ENCODE assay signal across 10 cellular contexts in the genomic region with DNA sequence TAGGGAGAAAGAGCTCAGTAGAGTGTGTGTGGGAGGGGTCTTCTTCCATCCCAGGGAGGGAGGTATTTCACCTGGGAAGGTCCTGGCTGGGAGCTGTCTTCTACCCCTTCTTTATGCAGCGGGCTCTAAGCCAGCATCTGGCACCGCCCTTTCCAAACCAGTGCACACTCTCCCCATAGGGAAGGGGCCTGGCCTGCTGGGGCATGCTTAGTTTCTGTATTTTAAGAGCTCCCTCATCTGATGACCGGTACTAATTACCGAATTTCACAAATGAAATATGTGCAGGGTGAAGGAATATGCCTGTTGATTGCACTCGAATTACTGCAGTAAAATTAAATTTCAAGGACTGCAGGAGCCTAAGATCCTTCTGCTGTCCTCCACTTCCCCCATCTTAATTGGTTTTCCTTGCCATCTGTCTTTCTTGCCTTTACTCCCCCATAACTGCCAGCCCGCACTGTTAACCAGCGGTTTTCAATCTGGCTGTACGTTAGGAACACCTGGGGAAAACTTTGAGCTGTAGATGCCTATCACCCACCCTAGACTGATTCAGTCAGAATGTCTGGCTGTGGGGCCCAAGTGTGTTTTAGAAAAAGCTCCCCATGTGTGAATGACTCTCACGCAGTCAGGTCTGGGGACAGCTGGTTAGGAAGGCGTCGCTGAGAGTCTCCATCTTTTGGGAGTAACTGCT. TPM values are rescaled to one million over a fixed set of nuclear protein-coding genes. Genes with fewer than 3 reads are reported as not detected.
A peak's percentile ranks its signal among the peaks of the same experiment; 100 is the strongest.
DNase-seq lines count a peak whose midpoint lies in the region; ATAC-seq, FAIRE-seq and TF ChIP-seq lines count a peak whose summit lies in the region.
"Had no signal": no experiment of that assay in that cellular context is flagged by ENCODE, and none has a peak within 500 bp of the region (broad histone marks: within the 10 kb centered on the region; RNA-seq: fewer than 3 reads in every experiment).

No MANE protein-coding gene starts in this region.

- H2BK120ac ChIP-seq in H9 (ENCODE audit: low read depth, low read length, poor library complexity, severe bottlenecking): no peak overlapping the region
- H2BK120ac ChIP-seq in mesenchymal stem cell (ENCODE audit: low read depth, low read length): peak overlapping the region; percentile 2

- H4K5ac ChIP-seq in H9 (ENCODE audit: insufficient read length, low read depth, low read length): no peak overlapping the region

- H3K56ac ChIP-seq in H9 (ENCODE audit: insufficient read length, low read depth, low read length): no peak overlapping the region

- H3K4me2 ChIP-seq in H9 (ENCODE audit: insufficient read depth, insufficient read length, low read length): no peak overlapping the region
- H3K4me2 ChIP-seq in mesenchymal stem cell (ENCODE audit: low read length, poor library complexity, severe bottlenecking): no peak overlapping the region

- no peak overlapping the region for H3K4me3 Mint-ChIP-seq in H9
- H3K4me3 Mint-ChIP-seq in T-helper 17 cell: no peak overlapping the region

- no peaks in the 10 kb centered on the region for H3K27me3 ChIP-seq in BE2C
- H3K27me3 ChIP-seq in H9 (ENCODE audit: insufficient read depth, low read length): no peaks in the 10 kb centered on the region
- no peaks in the 10 kb centered on the region for H3K27me3 ChIP-seq in mesenchymal stem cell (ENCODE audit: control insufficient read depth in 1 of 2, insufficient read depth in 1 of 2, low read length in 2 of 2)

- no peak overlapping the region for H3K23ac ChIP-seq in H9 (ENCODE audit: insufficient read length, low read depth, low read length)
- no peak overlapping the region for H3K23ac ChIP-seq in mesenchymal stem cell (ENCODE audit: low read length in 2 of 2)

- no peaks in the 10 kb centered on the region for H3K23me2 ChIP-seq in H9 (ENCODE audit: insufficient read length, low read depth, low read length, poor library complexity, severe bottlenecking)

- H3K4me1 Mint-ChIP-seq in H9 (peaks cover 32 to 37% of the 10 kb centered on the region in 2 experiments), T-helper 17 cell (peaks cover 36% of the 10 kb centered on the region)

- H2BK12ac ChIP-seq in H9 (ENCODE audit: insufficient read length, low read depth, low read length) (no peak overlapping the region), mesenchymal stem cell (ENCODE audit: low read length in 2 of 2) (peak overlapping the region; percentile 34 to 70)

- H3K27me3 Mint-ChIP-seq in H9 (ENCODE audit: low read depth) (peaks cover 3% of the 10 kb centered on the region), T-helper 17 cell (no peaks in the 10 kb centered on the region)

- H2AFZ ChIP-seq in H9 (ENCODE audit: low read length) (no peak overlapping the region), mesenchymal stem cell (ENCODE audit: low read depth, low read length) (no peak overlapping the region)

- no peak overlapping the region for H3T11ph ChIP-seq in H9 (ENCODE audit: low read length)

- H3K27ac ChIP-seq in H9 (ENCODE audit: insufficient read length, low read depth, low read length) (no peak overlapping the region), RWPE1 (peak overlapping the region; percentile 100), mesenchymal stem cell (ENCODE audit: low read length, poor library complexity, severe bottlenecking) (no peak overlapping the region)

- peaks cover 12% of the 10 kb centered on the region for H3K79me1 ChIP-seq in H9 (ENCODE audit: insufficient read depth, low read depth, low read length, poor library complexity, severe bottlenecking)
- peaks cover 7% of the 10 kb centered on the region for H3K79me1 ChIP-seq in mesenchymal stem cell (replicated peaks; ENCODE audit: low read length, poor library complexity, severe bottlenecking)

- POLR2A ChIA-PET in RWPE1 (lab: Yijun Ruan, JAX; ENCODE audit: low non-redundant PET): no interaction called here

- peak; percentile 67 for DNase-seq in BE2C
- peak; percentile 8 for DNase-seq in H9
- peak; percentile 80 for DNase-seq in RWPE1 (ENCODE audit: low spot score)
- DNase-seq in mesenchymal stem cell: no peak
- no peak for DNase-seq in T-helper 17 cell
- no peak for DNase-seq in H54 (ENCODE audit: insufficient read length, low spot score)
- DNase-seq in cerebellar cortex (ENCODE audit: low spot score): no peak
- DNase-seq: stimulated activated CD4-positive, alpha-beta T cell treated with anti-CD3 and anti-CD28 coated beads, Interleukin-1b, Interleukin-23, amount 100 ng/mL, for 48 hours had no signal

- H2BK5ac ChIP-seq in H9 (ENCODE audit: insufficient read length, low read length) (no peak overlapping the region), mesenchymal stem cell (ENCODE audit: low read depth, low read length, poor library complexity, severe bottlenecking) (no peak overlapping the region)

- H2BK15ac ChIP-seq in H9 (ENCODE audit: low read depth, low read length) (no peak overlapping the region), mesenchymal stem cell (ENCODE audit: low read depth, poor library complexity, severe bottlenecking) (no peak overlapping the region)

- TF ChIP-seq CTCF in BE2C (IDR thresholded peaks at IDR 0.05; ENCODE audit: low read depth, low read length) (peak; percentile 10; the same call in 1 of the 2 replicates), H9 (conservative IDR thresholded peaks at IDR 0.05) (no peak), RWPE1 (conservative IDR thresholded peaks at IDR 0.05; ENCODE audit: low read depth) (no peak; the same call in 1 of the 2 replicates)

- H4K20me1 ChIP-seq in H9 (ENCODE audit: control insufficient read depth, insufficient read depth, insufficient read length): peaks cover 2% of the 10 kb centered on the region

- H4K8ac ChIP-seq in H9 (replicated peaks; ENCODE audit: insufficient read length, low read depth, low read length) (no peak overlapping the region), mesenchymal stem cell (ENCODE audit: low read length) (peak overlapping the region; percentile 3)

- no peak overlapping the region for H2BK20ac ChIP-seq in H9 (ENCODE audit: low read depth, low read length, poor library complexity, severe bottlenecking)

- H3K9me3 ChIP-seq in BE2C (no peaks in the 10 kb centered on the region), H9 (ENCODE audit: control insufficient read depth, low read depth, low read length) (no peaks in the 10 kb centered on the region), mesenchymal stem cell (ENCODE audit: control insufficient read depth, low read length) (no peaks in the 10 kb centered on the region), T-helper 17 cell (ENCODE audit: control insufficient read depth, low read length, poor library complexity, severe bottlenecking) (no peaks in the 10 kb centered on the region)

- H4K91ac ChIP-seq in H9 (ENCODE audit: insufficient read length, low read depth, low read length): no peak overlapping the region
- peak overlapping the region; percentile 40 for H4K91ac ChIP-seq in mesenchymal stem cell (ENCODE audit: low read length)

- H3K36me3 ChIP-seq in BE2C (peaks cover 11% of the 10 kb centered on the region), mesenchymal stem cell (ENCODE audit: control insufficient read depth in 1 of 2, insufficient read depth in 2 of 2, low read depth in 1 of 2, low read length in 2 of 2) (peaks cover 10 to 16% of the 10 kb centered on the region in 2 experiments)

- H3K9ac ChIP-seq in H9 (ENCODE audit: extremely low read depth, insufficient read length, low read length): no peak overlapping the region
- H3K9ac ChIP-seq in mesenchymal stem cell (ENCODE audit: low read length): peak overlapping the region; percentile 14

- H3K4me3 ChIP-seq in BE2C (ENCODE audit: low read depth, low read length) (no peak overlapping the region), mesenchymal stem cell (ENCODE audit: insufficient read depth in 1 of 2, low read depth in 1 of 2, low read length in 2 of 2) (peak overlapping the region in 1 of 2 experiments; percentile 6)

- ATAC-seq in T-helper 17 cell (no peak), GM21390 (IDR thresholded peaks at IDR 0.05; ENCODE audit: unreplicated experiment) (no peak)

- peaks cover 13% of the 10 kb centered on the region; the same call in 1 of the 2 replicates for H3K79me2 ChIP-seq in H9 (ENCODE audit: insufficient read depth, low read length)

- H3K14ac ChIP-seq in H9 (ENCODE audit: insufficient read depth, low read length) (no peak overlapping the region), mesenchymal stem cell (ENCODE audit: low read length in 2 of 2) (no peak overlapping the region)

- H3K27ac Mint-ChIP-seq in H9 (peak overlapping the region in 1 of 3 experiments; percentile 23; a peak in 1 of 7 replicates), T-helper 17 cell (no peak overlapping the region)

- CTCF ChIA-PET in RWPE1 (lab: Yijun Ruan, JAX): interaction anchor here (0.6 to 1.1 kb wide), 9 partner anchors 12 to 372 kb away, joined by 3 to 4 read pairs (median 3); no protein-coding TSS in a partner anchor

- no CpG with 5 or more reads among the region's 11 CpGs for WGBS in H9 (ENCODE audit: extremely low coverage, insufficient read length, low lambda C conversion rate)
- 96% methylated on average over 9 of the region's 11 CpGs for WGBS in mesenchymal stem cell

- H3K9me3 Mint-ChIP-seq in H9: peaks cover 8 to 10% of the 10 kb centered on the region in 2 experiments

- H2AK5ac ChIP-seq in H9 (ENCODE audit: insufficient read length, low read length) (no peak overlapping the region), mesenchymal stem cell (ENCODE audit: low read length, severe bottlenecking) (peak overlapping the region; percentile 94)

- H3K4ac ChIP-seq in H9 (ENCODE audit: low read depth, low read length) (no peak overlapping the region), mesenchymal stem cell (ENCODE audit: low read depth in 1 of 2, low read length in 2 of 2) (peak overlapping the region; percentile 49 to 75)

- H3K4me1 ChIP-seq in BE2C (peaks cover 28% of the 10 kb centered on the region), H9 (ENCODE audit: insufficient read depth, low read length) (peaks cover 3% of the 10 kb centered on the region; the same call in 1 of the 2 replicates), mesenchymal stem cell (ENCODE audit: control insufficient read depth, insufficient read depth, low read depth, low read length) (peaks cover 38% of the 10 kb centered on the region)

- TF ChIP-seq POLR2A in H54 (IDR thresholded peaks at IDR 0.05; ENCODE audit: low read depth, low read length): no peak

- H3K18ac ChIP-seq in H9 (ENCODE audit: insufficient read length, low read depth, low read length) (no peak overlapping the region), mesenchymal stem cell (ENCODE audit: low read depth in 1 of 2, low read length in 2 of 2) (peak overlapping the region; percentile 46 to 56)

- H3K36me3 Mint-ChIP-seq in H9 (ENCODE audit: insufficient read depth in 1 of 3, low read depth in 3 of 3) (peaks cover 14 to 18% (median 15%) of the 10 kb centered on the region in 3 experiments; a peak in 6 of 7 replicates), T-helper 17 cell (ENCODE audit: low read depth) (no peaks in the 10 kb centered on the region)

- FAIRE-seq in H54 (lab: Jason Lieb, UNC): no peak
- FAIRE-seq: GM12891 had no signal

RNA-seq across cellular contexts. Expression of gene GALNT2, which starts 20.1 kb away (rescaled TPM):
- 49.5 TPM for polyA plus RNA-seq in BE2C (2012; ENCODE audit: insufficient read depth, insufficient read length, low read depth)
- total RNA-seq in H9 (2021): 56.1 and 57.6 TPM in 2 replicates
- 128 TPM for polyA plus RNA-seq in mesenchymal stem cell (2013, experiment 1 of 2)
- polyA plus RNA-seq in mesenchymal stem cell (2013, experiment 2 of 2): 130 TPM
- 10 to 100 TPM; 16.6 to 19.8 TPM for total RNA-seq in T-helper 17 cell

Comparison
In these comparisons a context has a peak if more than half of its experiments do, and no peak if none do; other contexts are left out.
1. DNase-seq: peak in BE2C (single experiment), H9 (single experiment) and RWPE1 (single experiment); none in mesenchymal stem cell (single experiment), T-helper 17 cell (0 of 3), H54 (single experiment) and cerebellar cortex (single experiment).